In genomic region chr17:74860229-74860998, GRCh38 we compare ENCODE assay signal across 1 cellular context.
TF ChIP-seq lines count a peak whose summit lies in the region.

No MANE protein-coding gene starts in this region.

TF ChIP-seq in K562, 482 proteins besides CTCF, POLR2A, EP300 and RAD21:
- TF ChIP-seq RBFOX2 (IDR thresholded peaks at IDR 0.05; ENCODE audit: low read depth, low read length) (peak; percentile 52; the same call in 1 of the 2 replicates), POLR2G (IDR thresholded peaks at IDR 0.05; ENCODE audit: low read depth, low read length) (peak; percentile 60), AFF1 (IDR thresholded peaks at IDR 0.05; ENCODE audit: low read depth in 1 of 2, partially characterized antibody in 2 of 2) (no peak)
